14 cellular contexts compared by ENCODE assay signal in genomic region chr17:45753645-45754225, GRCh38. TPM values are rescaled to one million over a fixed set of nuclear protein-coding genes. Genes with fewer than 3 reads are reported as not detected.
A peak's percentile ranks its signal among the peaks of the same experiment; 100 is the strongest.
DNase-seq lines count a peak whose midpoint lies in the region; ATAC-seq and TF ChIP-seq lines count a peak whose summit lies in the region.
"Had no signal": no experiment of that assay in that cellular context is flagged by ENCODE, and none has a peak within 500 bp of the region (broad histone marks: within the 10 kb centered on the region; RNA-seq: fewer than 3 reads in every experiment).

No MANE protein-coding gene starts in this region.

- H4K20me1 ChIP-seq in HCT116 (ENCODE audit: insufficient read depth), result no peaks in the 10 kb centered on the region

- H3K36me3 Mint-ChIP-seq in activated naive CD8-positive, alpha-beta T cell treated with anti-CD3 and anti-CD28 coated beads, Interleukin-2, amount 10 ng/mL, durations not matched to agents 7 days and 5 days, result no peaks in the 10 kb centered on the region
- no peaks in the 10 kb centered on the region for H3K36me3 Mint-ChIP-seq in activated CD8-positive, alpha-beta T cell treated with anti-CD3 and anti-CD28 coated beads, Interleukin-2, amount 10 ng/mL, durations not matched to agents 7 days and 5 days (ENCODE audit: low read depth)
- H3K36me3 Mint-ChIP-seq: CD4-positive, CD25-positive, alpha-beta regulatory T cell; IgD-negative memory B cell had no signal

- intact Hi-C loops in HCT116 (cut with micrococcal nuclease), result no loop called here
- intact Hi-C loops in spleen (cut with DNase I; ENCODE audit: low total_unique reads), result no loop called here
- intact Hi-C loops in transverse colon (cut with DNase I; ENCODE audit: low total_unique reads), result no loop called here

- no peaks in the 10 kb centered on the region for H3K9me3 ChIP-seq in HCT116 (ENCODE audit: control insufficient read depth in 1 of 2, insufficient read depth in 1 of 2, low read depth in 1 of 2, low read length in 2 of 2)
- H3K9me3 ChIP-seq in spleen, result no peaks in the 10 kb centered on the region
- H3K9me3 ChIP-seq in transverse colon, result no peaks in the 10 kb centered on the region
- H3K9me3 ChIP-seq: BE2C, Caco-2 had no signal

- H3K4me2 ChIP-seq in HCT116 (ENCODE audit: low read length), result no peak overlapping the region

- in situ Hi-C loops in transverse colon (cut with MboI; ENCODE audit: low pct_ligation_motif_present in 1 of 4, low pct_unique_long_range_greater_than_20kb in 1 of 4, low sequenced_read_pairs in 3 of 4), result no loop called here

- H3K4me1 ChIP-seq in HCT116 (ENCODE audit: control insufficient read depth in 1 of 2, insufficient read depth in 2 of 2, low read length in 2 of 2) (no peaks in the 10 kb centered on the region), spleen (no peaks in the 10 kb centered on the region), transverse colon (no peaks in the 10 kb centered on the region)
- H3K4me1 ChIP-seq: BE2C, Caco-2 had no signal

- TF ChIP-seq RAD21 in HCT116 (IDR thresholded peaks at IDR 0.05; ENCODE audit: low read depth), result no peak

- H3K9ac ChIP-seq in HCT116 (ENCODE audit: low read length), result no peak overlapping the region

- H3K4me3 Mint-ChIP-seq in activated naive CD8-positive, alpha-beta T cell treated with anti-CD3 and anti-CD28 coated beads, Interleukin-2, amount 10 ng/mL, durations not matched to agents 7 days and 5 days, result no peak overlapping the region
- no peak overlapping the region for H3K4me3 Mint-ChIP-seq in activated CD8-positive, alpha-beta T cell treated with anti-CD3 and anti-CD28 coated beads, Interleukin-2, amount 10 ng/mL, durations not matched to agents 7 days and 5 days
- H3K4me3 Mint-ChIP-seq: CD4-positive, CD25-positive, alpha-beta regulatory T cell; H9; IgD-negative memory B cell had no signal

- CTCF ChIA-PET in HCT116 (lab: Charles Lee), result no interaction called here
- CTCF ChIA-PET in activated CD8-positive, alpha-beta T cell treated with anti-CD3 and anti-CD28 coated beads, Interleukin-2, amount 10 ng/mL, durations not matched to agents 7 days and 5 days (lab: Charles Lee), result no interaction called here

- no peak overlapping the region for H3K27ac Mint-ChIP-seq in activated naive CD8-positive, alpha-beta T cell treated with anti-CD3 and anti-CD28 coated beads, Interleukin-2, amount 10 ng/mL, durations not matched to agents 7 days and 5 days
- no peak overlapping the region for H3K27ac Mint-ChIP-seq in activated CD8-positive, alpha-beta T cell treated with anti-CD3 and anti-CD28 coated beads, Interleukin-2, amount 10 ng/mL, durations not matched to agents 7 days and 5 days
- H3K27ac Mint-ChIP-seq: CD4-positive, CD25-positive, alpha-beta regulatory T cell; H9 had no signal

- WGBS in spleen, 5 donors, result 58 to 66% (median 61%) methylated on average over 4 to 7 of the region's 7 CpGs
- WGBS in transverse colon (ENCODE audit: low coverage in 1 of 2), 2 donors, result 53 to 76% methylated on average over 2 to 7 of the region's 7 CpGs

- TF ChIP-seq CTCF in HCT116 (IDR thresholded peaks at IDR 0.05 in 2 of 3, conservative IDR thresholded peaks at IDR 0.05 in 1 of 3; ENCODE audit: borderline replicate concordance in 1 of 3, insufficient read depth in 1 of 3, low read depth in 2 of 3, low read length in 2 of 3), result no peak
- no peak for TF ChIP-seq CTCF in spleen (IDR thresholded peaks at IDR 0.05 in 8 of 11, conservative IDR thresholded peaks at IDR 0.05 in 3 of 11)
- no peak for TF ChIP-seq CTCF in transverse colon (IDR thresholded peaks at IDR 0.05)

- POLR2A ChIA-PET in HCT116 (lab: Charles Lee), result no interaction called here
- POLR2A ChIA-PET in activated naive CD8-positive, alpha-beta T cell treated with anti-CD3 and anti-CD28 coated beads, Interleukin-2, amount 10 ng/mL, durations not matched to agents 7 days and 5 days (lab: Charles Lee), result no interaction called here
- POLR2A ChIA-PET in activated CD8-positive, alpha-beta T cell treated with anti-CD3 and anti-CD28 coated beads, Interleukin-2, amount 10 ng/mL, durations not matched to agents 7 days and 5 days (lab: Charles Lee), result no interaction called here

- no peak for TF ChIP-seq EP300 in transverse colon (IDR thresholded peaks at IDR 0.05; ENCODE audit: low read depth)

- H3K79me2 ChIP-seq in HCT116 (ENCODE audit: insufficient read depth, low read length), result no peaks in the 10 kb centered on the region

- no peaks in the 10 kb centered on the region for H3K36me3 ChIP-seq in HCT116 (ENCODE audit: control insufficient read depth in 1 of 2, insufficient read depth in 2 of 2, low read length in 2 of 2)
- H3K36me3 ChIP-seq in spleen, result no peaks in the 10 kb centered on the region
- H3K36me3 ChIP-seq in transverse colon, result no peaks in the 10 kb centered on the region
- H3K36me3 ChIP-seq: BE2C had no signal

- H3K27me3 ChIP-seq in HCT116 (ENCODE audit: insufficient read depth, low read length) (peaks cover 16% of the 10 kb centered on the region; the same call in 1 of the 2 replicates), spleen (replicated peaks in 1 of 7) (peaks cover 0 to 60% (median 7%) of the 10 kb centered on the region in 7 donors), transverse colon (peaks cover 43% of the 10 kb centered on the region)
- H3K27me3 ChIP-seq: BE2C had no signal

- H3K9me2 ChIP-seq in HCT116 (ENCODE audit: insufficient read depth), result no peaks in the 10 kb centered on the region

- TF ChIP-seq POLR2A in HCT116 (IDR thresholded peaks at IDR 0.05; ENCODE audit: borderline replicate concordance, extremely low read depth, insufficient read depth, insufficient read length), result no peak
- TF ChIP-seq POLR2A in spleen (IDR thresholded peaks at IDR 0.05), result no peak
- TF ChIP-seq POLR2A in transverse colon (IDR thresholded peaks at IDR 0.05), result no peak

- ATAC-seq in HCT116, result peak; percentile 53
- no peak for ATAC-seq in activated naive CD8-positive, alpha-beta T cell treated with anti-CD3 and anti-CD28 coated beads, Interleukin-2, amount 10 ng/mL, durations not matched to agents 7 days and 5 days (ENCODE audit: low read depth)
- no peak for ATAC-seq in activated CD8-positive, alpha-beta T cell treated with anti-CD3 and anti-CD28 coated beads, Interleukin-2, amount 10 ng/mL, durations not matched to agents 7 days and 5 days
- ATAC-seq: HepG2 had no signal

- H2AFZ ChIP-seq in HCT116 (ENCODE audit: low read depth, low read length, poor library complexity, severe bottlenecking), result no peak overlapping the region

- RAD21 ChIA-PET in HCT116 (lab: Charles Lee; ENCODE audit: low non-redundant PET in 1 of 2, low total read pairs in 2 of 2, uncharacterized antibody in 2 of 2, unreplicated experiment in 2 of 2), result no interaction called here

- H3K9me3 Mint-ChIP-seq in activated naive CD8-positive, alpha-beta T cell treated with anti-CD3 and anti-CD28 coated beads, Interleukin-2, amount 10 ng/mL, durations not matched to agents 7 days and 5 days, result no peaks in the 10 kb centered on the region
- no peaks in the 10 kb centered on the region for H3K9me3 Mint-ChIP-seq in activated CD8-positive, alpha-beta T cell treated with anti-CD3 and anti-CD28 coated beads, Interleukin-2, amount 10 ng/mL, durations not matched to agents 7 days and 5 days (ENCODE audit: insufficient read depth)
- H3K9me3 Mint-ChIP-seq: CD4-positive, CD25-positive, alpha-beta regulatory T cell; H9; IgD-negative memory B cell had no signal

- H3K27me3 Mint-ChIP-seq in activated naive CD8-positive, alpha-beta T cell treated with anti-CD3 and anti-CD28 coated beads, Interleukin-2, amount 10 ng/mL, durations not matched to agents 7 days and 5 days, result peaks cover 17% of the 10 kb centered on the region
- peaks cover 6% of the 10 kb centered on the region for H3K27me3 Mint-ChIP-seq in activated CD8-positive, alpha-beta T cell treated with anti-CD3 and anti-CD28 coated beads, Interleukin-2, amount 10 ng/mL, durations not matched to agents 7 days and 5 days (ENCODE audit: low read depth)

- no peak overlapping the region for H3K27ac ChIP-seq in HCT116 (ENCODE audit: low read depth, low read length)
- no peak overlapping the region for H3K27ac ChIP-seq in spleen
- no peak overlapping the region for H3K27ac ChIP-seq in transverse colon

- BruUV-seq in HCT116 (replicated peaks; lab: Mats Ljungman, UMichigan), result no TSS peak

- no peak overlapping the region for H3K4me3 ChIP-seq in HCT116 (replicated peaks in 1 of 2; ENCODE audit: low read depth in 1 of 2, low read length in 2 of 2)
- H3K4me3 ChIP-seq in spleen, result no peak overlapping the region
- no peak overlapping the region for H3K4me3 ChIP-seq in transverse colon

- no peaks in the 10 kb centered on the region for H3K4me1 Mint-ChIP-seq in activated naive CD8-positive, alpha-beta T cell treated with anti-CD3 and anti-CD28 coated beads, Interleukin-2, amount 10 ng/mL, durations not matched to agents 7 days and 5 days
- H3K4me1 Mint-ChIP-seq in activated CD8-positive, alpha-beta T cell treated with anti-CD3 and anti-CD28 coated beads, Interleukin-2, amount 10 ng/mL, durations not matched to agents 7 days and 5 days (ENCODE audit: low read depth), result no peaks in the 10 kb centered on the region
- H3K4me1 Mint-ChIP-seq: CD4-positive, CD25-positive, alpha-beta regulatory T cell; IgD-negative memory B cell had no signal

- DNase-seq in HCT116 (ENCODE audit: low read depth, low spot score) (no peak), mesenteric fat pad (ENCODE audit: low spot score) (peak; percentile 80), spleen (peak; percentile 43), transverse colon (no peak)
- DNase-seq in activated naive CD8-positive, alpha-beta T cell treated with anti-CD3 and anti-CD28 coated beads, Interleukin-2, amount 10 ng/mL, durations not matched to agents 7 days and 5 days, result peak; percentile 15
- DNase-seq in activated CD8-positive, alpha-beta T cell treated with anti-CD3 and anti-CD28 coated beads, Interleukin-2, amount 10 ng/mL, durations not matched to agents 7 days and 5 days, result no peak
- DNase-seq: ACHN; BE2C; C1 segment of cervical spinal cord; Caco-2; CD4-positive, CD25-positive, alpha-beta regulatory T cell; H9 had no signal

TF ChIP-seq in HCT116, 20 proteins besides CTCF, POLR2A, EP300 and RAD21 (continues in another document):
- no peak for TF ChIP-seq SIN3A (IDR thresholded peaks at IDR 0.05; ENCODE audit: low read depth)
- no peak for TF ChIP-seq TCF7L2 (IDR thresholded peaks at IDR 0.05; ENCODE audit: borderline replicate concordance, extremely low read depth, insufficient read depth, insufficient read length)
- no peak for TF ChIP-seq ATF3 (IDR thresholded peaks at IDR 0.05)
- no peak for TF ChIP-seq ELF1 (IDR thresholded peaks at IDR 0.05; ENCODE audit: borderline replicate concordance, low read depth)

RNA-seq across cellular contexts. Expression of gene CRHR1, which starts 30.4 kb away (rescaled TPM):
- total RNA-seq in HCT116 (2021; ENCODE audit: unreplicated experiment), result 0.12 TPM
- polyA plus RNA-seq in HCT116 (2012), result 0.31 TPM in 2 replicates
- not detected for total RNA-seq in activated naive CD8-positive, alpha-beta T cell treated with anti-CD3 and anti-CD28 coated beads, Interleukin-2, amount 10 ng/mL, durations not matched to agents 7 days and 5 days
- not detected for total RNA-seq in mesenteric fat pad
- not detected for total RNA-seq in spleen
- under 1 TPM in 1 of 3 donors, not detected in 2; 0.22 TPM for polyA plus RNA-seq in spleen
- total RNA-seq in transverse colon, result not detected
- total RNA-seq in activated CD8-positive, alpha-beta T cell treated with anti-CD3 and anti-CD28 coated beads, Interleukin-2, amount 10 ng/mL, durations not matched to agents 7 days and 5 days, result not detected
- total RNA-seq: Caco-2; CD4-positive, CD25-positive, alpha-beta regulatory T cell; HepG2 had no signal
- polyA plus RNA-seq: CD4-positive, CD25-positive, alpha-beta regulatory T cell; HepG2; IgD-negative memory B cell had no signal

Comparison
In these comparisons a context has a peak if more than half of its experiments do, and no peak if none do; other contexts are left out.
1. DNase-seq: peak in activated naive CD8-positive, alpha-beta T cell treated with anti-CD3 and anti-CD28 coated beads, Interleukin-2, amount 10 ng/mL, durations not matched to agents 7 days and 5 days (single experiment), mesenteric fat pad (single experiment) and spleen (single experiment); none in HCT116 (single experiment), transverse colon (single experiment) and activated CD8-positive, alpha-beta T cell treated with anti-CD3 and anti-CD28 coated beads, Interleukin-2, amount 10 ng/mL, durations not matched to agents 7 days and 5 days (single experiment).